In the genomic region with DNA sequence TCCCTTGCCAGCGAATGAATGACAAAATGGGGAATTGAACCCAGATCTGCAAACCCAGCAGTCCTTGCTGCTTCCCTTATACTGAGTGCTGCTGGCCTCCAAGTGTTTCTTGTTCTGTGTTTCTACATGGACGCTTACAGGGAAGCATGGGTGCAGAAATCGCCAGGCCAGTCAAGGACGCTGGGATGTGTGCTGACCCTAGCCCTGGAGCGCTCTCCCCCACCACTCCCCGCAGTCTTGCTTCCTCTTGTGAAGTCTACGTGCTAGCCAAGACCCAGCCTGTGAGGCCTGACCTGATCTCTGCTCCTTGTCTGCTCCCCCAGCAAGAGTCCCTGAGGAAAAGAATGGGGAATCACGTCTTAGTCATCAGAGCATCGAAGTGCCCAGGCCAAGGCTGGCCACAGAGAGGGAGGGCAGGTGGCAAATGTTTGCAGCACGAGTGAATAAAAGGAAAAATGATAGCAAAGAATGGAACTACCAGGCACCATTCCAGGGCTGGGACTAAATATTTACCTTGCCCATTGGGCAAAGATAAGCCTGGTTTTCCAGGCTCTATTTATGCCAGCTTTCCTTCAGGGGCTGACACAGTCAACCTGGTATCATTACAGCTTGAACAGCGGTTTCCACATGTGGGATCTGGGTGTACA, we compare ENCODE assay signal across 18 cellular contexts. TPM values are rescaled to one million over a fixed set of nuclear protein-coding genes. Genes with fewer than 3 reads are reported as not detected.
DNase-seq lines count a peak whose midpoint lies in the region; ATAC-seq and TF ChIP-seq lines count a peak whose summit lies in the region.
"Had no signal": no experiment of that assay in that cellular context is flagged by ENCODE, and none has a peak within 500 bp of the region (broad histone marks: within the 10 kb centered on the region; RNA-seq: fewer than 3 reads in every experiment).

No MANE protein-coding gene starts in this region.

- ATAC-seq in body of pancreas (peak; percentile 76), GM18502 (IDR thresholded peaks at IDR 0.05; ENCODE audit: poor library complexity, unreplicated experiment) (no peak)

- H3K4me1 ChIP-seq in body of pancreas (peaks cover 42% of the 10 kb centered on the region), esophagus squamous epithelium (peaks cover 0 to 11% (median 6%) of the 10 kb centered on the region in 3 donors)

- H3K4me3 ChIP-seq in body of pancreas (no peak overlapping the region), esophagus squamous epithelium (no peak overlapping the region)
- H3K4me3 ChIP-seq: dorsolateral prefrontal cortex had no signal

- H3K27me3 ChIP-seq in body of pancreas, result no peaks in the 10 kb centered on the region
- peaks cover 0 to 21% (median 0%) of the 10 kb centered on the region in 4 donors for H3K27me3 ChIP-seq in esophagus squamous epithelium
- H3K27me3 ChIP-seq: dorsolateral prefrontal cortex had no signal

- no peak for TF ChIP-seq CTCF in body of pancreas (IDR thresholded peaks at IDR 0.05)
- no peak for TF ChIP-seq CTCF in esophagus squamous epithelium (IDR thresholded peaks at IDR 0.05)

- 26 to 28% methylated on average over 11 of the region's 11 CpGs for WGBS in body of pancreas, 2 donors
- 45 to 62% methylated on average over 5 to 9 of the region's 11 CpGs for WGBS in esophagus squamous epithelium, 2 donors

- TF ChIP-seq POLR2A in body of pancreas (IDR thresholded peaks at IDR 0.05) (no peak), esophagus squamous epithelium (IDR thresholded peaks at IDR 0.05) (no peak)

- peak; percentile 17 for DNase-seq in COLO668 (lab: John Stamatoyannopoulos, UW; ENCODE audit: unreplicated experiment)
- DNase-seq in M059J (ENCODE audit: low read depth), result peak; percentile 63
- peak; percentile 58 to 80 (median 74) for DNase-seq in body of pancreas
- peak; percentile 66 for DNase-seq in myocyte (ENCODE audit: low read depth)
- no peak for DNase-seq in activated CD4-positive, alpha-beta T cell treated with anti-CD3 and anti-CD28 coated beads, Interleukin-2, amount 50 U/mL, for 1 hour
- no peak for DNase-seq in esophagus squamous epithelium (lab: John Stamatoyannopoulos, UW)
- no peak for DNase-seq in SIG-M5 treated with dmso at 0.1 percent for 504 hours (lab: John Stamatoyannopoulos, UW; ENCODE audit: unreplicated experiment)
- DNase-seq: activated gamma-delta T cell; dorsolateral prefrontal cortex; H7; NCI-H1105; NCI-H2227 treated with DMSO at 0.1 percent for 48 hours; stimulated activated CD4-positive, alpha-beta T cell treated with anti-CD3 and anti-CD28 coated beads, Interleukin-12 subunit alpha, Interleukin-12 subunit beta, amount 100 ng/mL, for 4 hours; SW 1271 had no signal

- intact Hi-C loops in body of pancreas (cut with DNase I), result no loop called here
- intact Hi-C loops in esophagus squamous epithelium (cut with DNase I), result no loop called here

- H3K27ac ChIP-seq in body of pancreas (peak overlapping the region in 3 of 4 donors; percentile 62 to 64 (median 63)), esophagus squamous epithelium (no peak overlapping the region)
- H3K27ac ChIP-seq: C4-2B had no signal

- H3K36me3 ChIP-seq in body of pancreas (replicated peaks in 1 of 2; ENCODE audit: insufficient read depth in 1 of 2, low read depth in 2 of 2) (no peaks in the 10 kb centered on the region), esophagus squamous epithelium (no peaks in the 10 kb centered on the region)

- H3K9me3 ChIP-seq in body of pancreas (no peaks in the 10 kb centered on the region), esophagus squamous epithelium (no peaks in the 10 kb centered on the region)

RNA-seq across cellular contexts. Expression of a gene that starts 17.4 kb away (rescaled TPM):
- total RNA-seq in M059J (2014; rRNA removed; shearing (Covaris generic)), result 0.42 TPM in 1 of 2 replicates, not detected in the other
- 10 to 100 TPM in 1 of 2 donors, 1 to 10 TPM in 1; 6.2 to 18.8 TPM for total RNA-seq in body of pancreas
- not detected in 2 replicates for total RNA-seq in myocyte
- polyA plus RNA-seq in myocyte (2012), result not detected
- 1 to 10 TPM in 2 of 4 donors, under 1 TPM in 1, not detected in 1; 0.45 to 1.3 (median 1.1) TPM for total RNA-seq in esophagus squamous epithelium
- total RNA-seq: activated CD8-positive, alpha-beta memory T cell treated with anti-CD3 and anti-CD28 coated beads for 36 hours; astrocyte had no signal

Comparison
In these comparisons a context has a peak if more than half of its experiments do, and no peak if none do; other contexts are left out.
1. DNase-seq: peak in COLO668 (single experiment), M059J (single experiment), body of pancreas (4 of 4) and myocyte (single experiment); none in activated CD4-positive, alpha-beta T cell treated with anti-CD3 and anti-CD28 coated beads, Interleukin-2, amount 50 U/mL, for 1 hour (single experiment), esophagus squamous epithelium (single experiment) and SIG-M5 treated with dmso at 0.1 percent for 504 hours (single experiment).
2. H3K27ac ChIP-seq: peak in body of pancreas (3 of 4); none in esophagus squamous epithelium (0 of 4).